Comparison of ENCODE assay signal across 29 cellular contexts in the genomic region with DNA sequence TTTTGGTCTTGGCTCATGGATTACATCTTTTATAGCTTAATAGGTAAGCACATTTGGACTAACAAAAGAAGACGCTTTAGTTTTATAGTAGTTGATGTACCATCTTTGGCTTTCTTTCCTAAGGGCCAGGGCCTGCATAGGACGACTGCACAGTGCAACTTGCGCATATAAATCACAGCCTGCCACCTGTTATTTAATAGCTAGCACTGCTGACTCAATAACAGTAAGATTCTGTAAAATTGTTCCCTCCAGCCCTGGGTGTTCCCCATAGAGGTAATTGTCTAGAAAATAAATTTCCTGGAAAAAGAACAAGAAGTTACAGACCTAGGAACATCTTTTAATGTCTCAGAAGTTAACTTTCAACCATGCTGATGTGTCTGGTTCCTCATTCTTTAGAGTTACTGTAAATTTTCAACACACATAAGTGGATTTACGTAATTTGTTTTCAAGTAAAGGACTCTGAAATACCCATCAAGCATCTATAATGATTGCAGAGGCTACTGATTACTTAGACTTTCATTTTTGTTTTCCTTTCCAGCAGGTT.
"Had no signal": no experiment of that assay in that cellular context is flagged by ENCODE, and none has a peak within 500 bp of the region (broad histone marks: within the 10 kb centered on the region; RNA-seq: fewer than 3 reads in every experiment).

No MANE protein-coding gene starts in this region.

- DNase-seq: cortex of kidney; foreskin keratinocyte; heart left ventricle; kidney; left colon; naive thymus-derived CD4-positive, alpha-beta T cell; stimulated activated CD4-positive, alpha-beta T cell treated with anti-CD3 and anti-CD28 coated beads, Interleukin-12 subunit alpha, Interleukin-12 subunit beta, amount 100 ng/mL, for 4 hours; stimulated activated CD4-positive, alpha-beta T cell treated with anti-CD3 and anti-CD28 coated beads, Interleukin-1b, Interleukin-23, amount 100 ng/mL, for 48 hours; stimulated activated CD4-positive, alpha-beta T cell treated with anti-CD3 and anti-CD28 coated beads, Interleukin-4, amount 100 ng/mL, for 1 hour; stimulated activated CD8-positive, alpha-beta memory T cell treated with anti-CD3 and anti-CD28 coated beads, Interleukin-4, amount 100 ng/mL, for 48 hours; stimulated activated naive CD4-positive, alpha-beta T cell; stimulated activated naive CD8-positive, alpha-beta T cell treated with anti-CD3 and anti-CD28 coated beads, Interleukin-15, amount 100 ng/mL, for 72 hours; thyroid gland; trophoblast cell had no signal

- H3K27ac Mint-ChIP-seq: memory B cell; mesothelial cell of epicardium; naive thymus-derived CD4-positive, alpha-beta T cell; nephron; neural progenitor cell; progenitor cell of endocrine pancreas; stimulated activated naive CD8-positive, alpha-beta T cell treated with anti-CD3 and anti-CD28 coated beads, Interleukin-15, amount 100 ng/mL, for 72 hours had no signal

- H3K4me1 Mint-ChIP-seq: memory B cell; naive thymus-derived CD4-positive, alpha-beta T cell; nephron; stimulated activated naive CD8-positive, alpha-beta T cell treated with anti-CD3 and anti-CD28 coated beads, Interleukin-15, amount 100 ng/mL, for 72 hours had no signal

- H3K27me3 ChIP-seq: esophagus muscularis mucosa, foreskin keratinocyte, gastroesophageal sphincter, heart left ventricle, hepatocyte, neural progenitor cell, right atrium auricular region, thyroid gland, vagina had no signal

- H3K4me3 ChIP-seq: esophagus muscularis mucosa, gastroesophageal sphincter, heart left ventricle, hepatocyte, lung, neural progenitor cell, right atrium auricular region, smooth muscle cell, thyroid gland, vagina had no signal

- H3K36me3 Mint-ChIP-seq: memory B cell; mesothelial cell of epicardium; naive thymus-derived CD4-positive, alpha-beta T cell; neural progenitor cell had no signal

- H3K27me3 Mint-ChIP-seq: memory B cell; naive thymus-derived CD4-positive, alpha-beta T cell; stimulated activated naive CD8-positive, alpha-beta T cell treated with anti-CD3 and anti-CD28 coated beads, Interleukin-15, amount 100 ng/mL, for 72 hours had no signal

- H3K4me3 Mint-ChIP-seq: memory B cell; mesothelial cell of epicardium; naive thymus-derived CD4-positive, alpha-beta T cell; nephron; neural progenitor cell; stimulated activated naive CD8-positive, alpha-beta T cell treated with anti-CD3 and anti-CD28 coated beads, Interleukin-15, amount 100 ng/mL, for 72 hours had no signal

- ATAC-seq: foreskin keratinocyte; gastroesophageal sphincter; heart left ventricle; left colon; naive thymus-derived CD4-positive, alpha-beta T cell; sciatic nerve; stimulated activated naive CD8-positive, alpha-beta T cell treated with anti-CD3 and anti-CD28 coated beads, Interleukin-15, amount 100 ng/mL, for 72 hours had no signal

- H3K27ac ChIP-seq: epithelial cell of prostate, esophagus muscularis mucosa, foreskin keratinocyte, gastroesophageal sphincter, heart left ventricle, hepatocyte, neural progenitor cell, parathyroid adenoma, right atrium auricular region, thyroid gland, vagina had no signal

- H3K4me1 ChIP-seq: esophagus muscularis mucosa, foreskin keratinocyte, gastroesophageal sphincter, heart left ventricle, parathyroid adenoma, right atrium auricular region, thyroid gland, vagina had no signal

- H3K9me3 ChIP-seq: esophagus muscularis mucosa, gastroesophageal sphincter, right atrium auricular region, thyroid gland, vagina had no signal

- H3K9me3 Mint-ChIP-seq: neural progenitor cell had no signal

- H3K36me3 ChIP-seq: esophagus muscularis mucosa, gastroesophageal sphincter, heart left ventricle, neural progenitor cell, right atrium auricular region, thyroid gland, vagina had no signal
